ENCODE assay signal across 15 cellular contexts in the genomic region with DNA sequence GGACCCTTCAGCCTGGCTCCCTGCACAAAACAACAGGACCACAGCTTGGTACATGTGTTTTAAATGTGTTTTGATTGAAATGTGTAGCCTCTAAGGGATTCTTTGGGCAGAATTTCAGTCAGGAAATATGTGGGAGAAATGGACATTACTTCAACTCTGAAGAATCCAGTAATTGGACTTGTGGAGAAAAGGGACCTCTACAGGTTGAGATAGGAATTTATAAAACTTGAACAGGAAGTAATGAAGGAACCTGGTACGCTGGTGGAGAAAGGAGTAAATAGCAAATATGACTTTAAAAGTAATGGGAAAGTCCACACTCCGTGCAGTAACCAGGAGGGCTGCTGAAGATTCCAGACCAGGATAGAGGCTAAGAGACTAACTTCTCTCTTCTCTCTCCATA.
A peak's percentile ranks its signal among the peaks of the same experiment; 100 is the strongest.
DNase-seq lines count a peak whose midpoint lies in the region; ATAC-seq and TF ChIP-seq lines count a peak whose summit lies in the region.
"Had no signal": no experiment of that assay in that cellular context is flagged by ENCODE, and none has a peak within 500 bp of the region (broad histone marks: within the 10 kb centered on the region; RNA-seq: fewer than 3 reads in every experiment).

No MANE protein-coding gene starts in this region.

- no peak for ATAC-seq in HG03175 (IDR thresholded peaks at IDR 0.05; ENCODE audit: unreplicated experiment)
- ATAC-seq: activated naive CD8-positive, alpha-beta T cell treated with anti-CD3 and anti-CD28 coated beads, Interleukin-2, amount 50 U/mL, for 24 hours; gastroesophageal sphincter had no signal

- H3K27me3 Mint-ChIP-seq in neural progenitor cell (ENCODE audit: insufficient read depth, low read depth) = peaks cover 2% of the 10 kb centered on the region
- H3K27me3 Mint-ChIP-seq: activated naive CD8-positive, alpha-beta T cell treated with anti-CD3 and anti-CD28 coated beads, Interleukin-2, amount 50 U/mL, for 24 hours had no signal

- no peaks in the 10 kb centered on the region for H3K27me3 ChIP-seq in neural progenitor cell
- H3K27me3 ChIP-seq: gastroesophageal sphincter, MG63, Peyer's patch, tibial artery had no signal

- no peaks in the 10 kb centered on the region for H3K4me1 Mint-ChIP-seq in neural progenitor cell
- H3K4me1 Mint-ChIP-seq: activated naive CD8-positive, alpha-beta T cell treated with anti-CD3 and anti-CD28 coated beads, Interleukin-2, amount 50 U/mL, for 24 hours; nephron had no signal

- no peak for TF ChIP-seq POLR2A in lower leg skin (IDR thresholded peaks at IDR 0.05)

- H3K9me3 Mint-ChIP-seq in neural progenitor cell = no peaks in the 10 kb centered on the region
- H3K9me3 Mint-ChIP-seq: nephron had no signal

- H3K4me3 Mint-ChIP-seq in neural progenitor cell = no peak overlapping the region
- H3K4me3 Mint-ChIP-seq: activated naive CD8-positive, alpha-beta T cell treated with anti-CD3 and anti-CD28 coated beads, Interleukin-2, amount 50 U/mL, for 24 hours; nephron had no signal

- intact Hi-C loops in lower leg skin (cut with DNase I; ENCODE audit: low total_unique reads) = no loop called here

- no peaks in the 10 kb centered on the region for H3K4me1 ChIP-seq in neural progenitor cell
- H3K4me1 ChIP-seq: gastroesophageal sphincter, Peyer's patch, tibial artery had no signal

- DNase-seq in NCI-H187 treated with DMSO at 0.1 percent for 48 hours (lab: John Stamatoyannopoulos, UW) (peak; percentile 67), NCI-H187 (lab: John Stamatoyannopoulos, UW) (no peak), NCI-H1048 (lab: John Stamatoyannopoulos, UW) (peak; percentile 3), neural progenitor cell (ENCODE audit: low spot score) (no peak), hepatic stellate cell (ENCODE audit: low spot score) (no peak), lower leg skin (ENCODE audit: low spot score in 2 of 2) (no peak)
- DNase-seq: activated naive CD8-positive, alpha-beta T cell treated with anti-CD3 and anti-CD28 coated beads, Interleukin-2, amount 50 U/mL, for 24 hours; MG63; Peyer's patch; tibial artery had no signal

- H3K4me3 ChIP-seq in neural progenitor cell (no peak overlapping the region), lower leg skin (ENCODE audit: low read depth, poor library complexity, severe bottlenecking) (no peak overlapping the region)
- H3K4me3 ChIP-seq: gastroesophageal sphincter, MG63, Peyer's patch, smooth muscle cell, tibial artery had no signal

- H3K27ac Mint-ChIP-seq in neural progenitor cell = no peak overlapping the region
- H3K27ac Mint-ChIP-seq: activated naive CD8-positive, alpha-beta T cell treated with anti-CD3 and anti-CD28 coated beads, Interleukin-2, amount 50 U/mL, for 24 hours; nephron had no signal

- H3K9ac ChIP-seq in neural progenitor cell = no peak overlapping the region

- no peaks in the 10 kb centered on the region for H3K36me3 ChIP-seq in neural progenitor cell
- H3K36me3 ChIP-seq: gastroesophageal sphincter, MG63, Peyer's patch, tibial artery had no signal

- H3F3A ChIP-seq in neural progenitor cell (ENCODE audit: low read depth) = no peaks in the 10 kb centered on the region

- no peak overlapping the region for H3K27ac ChIP-seq in VCaP
- no peak overlapping the region for H3K27ac ChIP-seq in neural progenitor cell
- H3K27ac ChIP-seq: gastroesophageal sphincter, Peyer's patch, tibial artery had no signal

- no peaks in the 10 kb centered on the region for H4K20me1 ChIP-seq in neural progenitor cell (ENCODE audit: low read depth)

- 36 to 45% methylated on average over 2 of the region's 2 CpGs for WGBS in lower leg skin, 2 donors

- no peaks in the 10 kb centered on the region for H3K9me3 ChIP-seq in neural progenitor cell (ENCODE audit: low read depth)
- H3K9me3 ChIP-seq: gastroesophageal sphincter, MG63, Peyer's patch, tibial artery had no signal

- H3K4me2 ChIP-seq in neural progenitor cell = no peak overlapping the region
- H3K4me2 ChIP-seq: smooth muscle cell had no signal

- H3K79me2 ChIP-seq in neural progenitor cell (ENCODE audit: low read depth) = no peaks in the 10 kb centered on the region

- TF ChIP-seq CTCF in VCaP (conservative IDR thresholded peaks at IDR 0.05) = peak; percentile 38; the same call in 1 of the 2 replicates
- TF ChIP-seq CTCF in neural progenitor cell (IDR thresholded peaks at IDR 0.05) = peak; percentile 17
- no peak for TF ChIP-seq CTCF in lower leg skin (IDR thresholded peaks at IDR 0.05)

- H3K36me3 Mint-ChIP-seq in neural progenitor cell = no peaks in the 10 kb centered on the region

- H2AFZ ChIP-seq in neural progenitor cell (replicated peaks) = no peak overlapping the region

Comparison
In these comparisons a context has a peak if more than half of its experiments do, and no peak if none do; other contexts are left out.
1. DNase-seq: peak in NCI-H187 treated with DMSO at 0.1 percent for 48 hours (single experiment) and NCI-H1048 (single experiment); none in NCI-H187 (0 of 2), neural progenitor cell (single experiment), hepatic stellate cell (single experiment) and lower leg skin (0 of 2).
2. CTCF ChIP-seq: peak in VCaP (single experiment) and neural progenitor cell (single experiment); none in lower leg skin (0 of 3).